ENCODE assay signal across 1 cellular context in the genomic region with DNA sequence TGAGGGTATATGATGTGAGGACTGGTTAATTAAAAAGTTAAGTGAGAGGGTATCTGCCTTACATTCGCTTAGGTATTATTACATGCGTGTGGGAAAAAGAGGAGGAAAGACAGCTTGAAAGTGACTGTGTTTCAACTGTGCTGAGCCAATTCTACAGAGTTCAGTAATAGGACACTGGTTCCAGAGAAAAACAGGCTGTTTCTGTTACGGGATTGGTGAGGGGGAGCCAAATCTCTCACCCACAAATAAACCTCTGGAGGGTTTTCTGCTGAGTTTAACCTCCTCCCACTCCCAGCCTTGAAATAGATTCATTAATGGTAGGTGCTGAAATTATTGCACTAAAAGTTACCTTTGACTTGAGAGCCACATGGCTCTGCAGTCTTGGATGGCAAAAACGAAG.
TF ChIP-seq lines count a peak whose summit lies in the region.

No MANE protein-coding gene starts in this region.

TF ChIP-seq in H1, 55 proteins besides CTCF, POLR2A, EP300 and RAD21:
- no peak for TF ChIP-seq JUN (IDR thresholded peaks at IDR 0.05; ENCODE audit: low read depth, low read length)
- TF ChIP-seq CTBP2 (IDR thresholded peaks at IDR 0.05; ENCODE audit: borderline replicate concordance, insufficient read depth, insufficient read length, low read length): no peak
- no peak for TF ChIP-seq ZNF274 (IDR thresholded peaks at IDR 0.05; ENCODE audit: borderline replicate concordance, extremely low read depth, low read length)
- no peak for TF ChIP-seq EZH2 (IDR thresholded peaks at IDR 0.05; ENCODE audit: low read depth, low read length, severe bottlenecking)
- TF ChIP-seq SIRT6 (IDR thresholded peaks at IDR 0.05; ENCODE audit: low read length): no peak
- TF ChIP-seq SIX5 (IDR thresholded peaks at IDR 0.05; ENCODE audit: low read depth, low read length): no peak
- TF ChIP-seq, protein P1, sequence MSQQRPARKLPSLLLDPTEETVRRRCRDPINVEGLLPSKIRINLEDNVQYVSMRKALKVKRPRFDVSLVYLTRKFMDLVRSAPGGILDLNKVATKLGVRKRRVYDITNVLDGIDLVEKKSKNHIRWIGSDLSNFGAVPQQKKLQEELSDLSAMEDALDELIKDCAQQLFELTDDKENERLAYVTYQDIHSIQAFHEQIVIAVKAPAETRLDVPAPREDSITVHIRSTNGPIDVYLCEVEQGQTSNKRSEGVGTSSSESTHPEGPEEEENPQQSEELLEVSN (IDR thresholded peaks at IDR 0.05): no peak
- no peak for TF ChIP-seq SP1 (IDR thresholded peaks at IDR 0.05; ENCODE audit: low read depth, low read length)
- no peak for TF ChIP-seq CREB1 (IDR thresholded peaks at IDR 0.05)
- no peak for TF ChIP-seq NANOG (IDR thresholded peaks at IDR 0.05; ENCODE audit: insufficient read depth, low read depth, low read length, poor library complexity, severe bottlenecking)
- TF ChIP-seq, protein P2, sequence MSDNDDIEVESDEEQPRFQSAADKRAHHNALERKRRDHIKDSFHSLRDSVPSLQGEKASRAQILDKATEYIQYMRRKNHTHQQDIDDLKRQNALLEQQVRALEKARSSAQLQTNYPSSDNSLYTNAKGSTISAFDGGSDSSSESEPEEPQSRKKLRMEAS (IDR thresholded peaks at IDR 0.05): no peak
- no peak for TF ChIP-seq RBBP5 (IDR thresholded peaks at IDR 0.05; ENCODE audit: borderline replicate concordance, low read depth, low read length)
- TF ChIP-seq EGR1 (IDR thresholded peaks at IDR 0.05; ENCODE audit: borderline replicate concordance, low read depth, low read length): no peak
TF ChIP-seq in H1: peak in this region for 0.
